In genomic region chrX:15674514-15674898, GRCh38 we compare ENCODE assay signal across 8 cellular contexts. TPM values are rescaled to one million over a fixed set of nuclear protein-coding genes. Genes with fewer than 3 reads are reported as not detected.
DNase-seq lines count a peak whose midpoint lies in the region; ATAC-seq, FAIRE-seq and TF ChIP-seq lines count a peak whose summit lies in the region.

No MANE protein-coding gene starts in this region.

- H3K4me3 Mint-ChIP-seq in activated T-cell treated with anti-CD3 and anti-CD28 coated beads, Interleukin-2, amount 50 U/mL, for 4 hours, result no peak overlapping the region

- H3K4me1 Mint-ChIP-seq in activated T-cell treated with anti-CD3 and anti-CD28 coated beads, Interleukin-2, amount 50 U/mL, for 4 hours (ENCODE audit: low read depth), result peaks cover 11% of the 10 kb centered on the region

- H3K27ac ChIP-seq in AG04450 (ENCODE audit: low read depth, low read length) (peak overlapping the region; percentile 97), ovary (peak overlapping the region; percentile 94 to 100), upper lobe of right lung (peak overlapping the region; percentile 97)

- no peaks in the 10 kb centered on the region for H3K27me3 Mint-ChIP-seq in activated T-cell treated with anti-CD3 and anti-CD28 coated beads, Interleukin-2, amount 50 U/mL, for 4 hours (ENCODE audit: low read depth)

- H3K36me3 ChIP-seq in ovary (no peaks in the 10 kb centered on the region), upper lobe of right lung (no peaks in the 10 kb centered on the region)

- intact Hi-C loops in ovary (cut with DNase I), result no loop called here
- intact Hi-C loops in upper lobe of right lung (cut with DNase I), result no loop called here

- CTCF ChIA-PET in AG04450 (lab: Charles Lee), result interaction anchor here (1.2 kb wide), 1 partner anchor 13 kb away, joined by 3 read pairs; no protein-coding TSS in a partner anchor

- no peak for FAIRE-seq in GM12891 (lab: Jason Lieb, UNC)

- H3K9me3 Mint-ChIP-seq in activated T-cell treated with anti-CD3 and anti-CD28 coated beads, Interleukin-2, amount 50 U/mL, for 4 hours, result no peaks in the 10 kb centered on the region

- TF ChIP-seq EP300 in ovary (IDR thresholded peaks at IDR 0.05), result peak; percentile 64

- POLR2A ChIA-PET in AG04450 (lab: Yijun Ruan, JAX), result interaction anchor here (0.9 kb wide), 1 partner anchor 51 kb away, joined by 3 read pairs; no protein-coding TSS in a partner anchor

- H3K27me3 ChIP-seq in AG04450 (ENCODE audit: control insufficient read depth, insufficient read depth, low read length) (no peaks in the 10 kb centered on the region), ovary (no peaks in the 10 kb centered on the region), upper lobe of right lung (no peaks in the 10 kb centered on the region)

- TF ChIP-seq POLR2A in GM12891 (IDR thresholded peaks at IDR 0.05; ENCODE audit: low read depth, low read length) (no peak), ovary (IDR thresholded peaks at IDR 0.05) (no peak)

- peak; percentile 82 for ATAC-seq in HG02840 (IDR thresholded peaks at IDR 0.05; ENCODE audit: low FRiP score, unreplicated experiment)
- ATAC-seq in activated T-cell treated with anti-CD3 and anti-CD28 coated beads, Interleukin-2, amount 50 U/mL, for 4 hours, result peak in 1 of 2 donors; percentile 64
- ATAC-seq in upper lobe of right lung, result peak; percentile 89

- H3K4me3 ChIP-seq in AG04450 (ENCODE audit: low read depth, low read length) (peak overlapping the region; percentile 96), ovary (peak overlapping the region; percentile 67), upper lobe of right lung (peak overlapping the region; percentile 64)

- no peak for TF ChIP-seq CTCF in AG04450 (IDR thresholded peaks at IDR 0.05; ENCODE audit: low read depth, low read length)
- no peak for TF ChIP-seq CTCF in ovary (IDR thresholded peaks at IDR 0.05)
- TF ChIP-seq CTCF in upper lobe of right lung (IDR thresholded peaks at IDR 0.05), result no peak

- DNase-seq in AG04450 (ENCODE audit: low read depth, low spot score) (peak; percentile 68), GM12891 (ENCODE audit: insufficient read length, low spot score) (peak; percentile 36), NCI-H187 treated with DMSO at 0.1 percent for 48 hours (lab: John Stamatoyannopoulos, UW) (peak; percentile 65), germinal center (ENCODE audit: low spot score) (peak; percentile 81), ovary (peak; percentile 95 to 98 (median 98)), upper lobe of right lung (peak; percentile 94)
- DNase-seq in activated T-cell treated with anti-CD3 and anti-CD28 coated beads, Interleukin-2, amount 50 U/mL, for 4 hours, result peak; percentile 78

- H3K36me3 Mint-ChIP-seq in activated T-cell treated with anti-CD3 and anti-CD28 coated beads, Interleukin-2, amount 50 U/mL, for 4 hours (ENCODE audit: insufficient read depth), result no peaks in the 10 kb centered on the region

- 0 to 1% (median 1%) methylated on average over 16 to 17 of the region's 17 CpGs for WGBS in ovary, 3 donors

- H3K4me1 ChIP-seq in ovary (ENCODE audit: insufficient read depth) (peaks cover 6% of the 10 kb centered on the region), upper lobe of right lung (no peaks in the 10 kb centered on the region)

- no peaks in the 10 kb centered on the region for H3K9me3 ChIP-seq in AG04450 (ENCODE audit: control insufficient read depth, insufficient read depth, low read length)
- H3K9me3 ChIP-seq in ovary, result no peaks in the 10 kb centered on the region
- H3K9me3 ChIP-seq in upper lobe of right lung, result no peaks in the 10 kb centered on the region

TF ChIP-seq in GM12891, 5 proteins besides CTCF, POLR2A, EP300 and RAD21:
- TF ChIP-seq PAX5 (IDR thresholded peaks at IDR 0.05; ENCODE audit: insufficient read depth, low read length, severe bottlenecking), result no peak
- no peak for TF ChIP-seq TAF1 (IDR thresholded peaks at IDR 0.05; ENCODE audit: low read depth, low read length)
- TF ChIP-seq POU2F2 (IDR thresholded peaks at IDR 0.05; ENCODE audit: low read depth, low read length), result no peak
- no peak for TF ChIP-seq POLR2AphosphoS5 (IDR thresholded peaks at IDR 0.05; ENCODE audit: low read depth, low read length)
- TF ChIP-seq SPI1 (IDR thresholded peaks at IDR 0.05; ENCODE audit: low read depth, low read length), result no peak

RNA-seq across cellular contexts. Expression of gene CLTRN, which starts 9.9 kb away (rescaled TPM):
- polyA plus RNA-seq in AG04450 (2011; rRNA removed), result 0.26 and 0.29 TPM in 2 replicates
- polyA minus RNA-seq in AG04450 (2011; rRNA and poly(A)+ RNA removed), result 0.13 TPM in 1 of 2 replicates, not detected in the other
- 0.06 TPM for polyA plus RNA-seq in GM12891 (2012; ENCODE audit: low read depth, missing spikeins)
- total RNA-seq in activated T-cell treated with anti-CD3 and anti-CD28 coated beads, Interleukin-2, amount 50 U/mL, for 4 hours, result under 1 TPM in 1 of 3 donors, not detected in 2; 0.16 TPM
- total RNA-seq in ovary, result 1 to 10 TPM in 5 of 7 donors, under 1 TPM in 2; 0.23 to 1.9 (median 1.2) TPM
- 1 to 10 TPM; 1.7 to 2.9 TPM for polyA plus RNA-seq in ovary
- total RNA-seq in upper lobe of right lung, result 0.90 TPM

Comparison
In these comparisons a context has a peak if more than half of its experiments do, and no peak if none do; other contexts are left out.
1. DNase-seq: peak in every context shown above with its lines; median percentile 98 in ovary; 94 in upper lobe of right lung; 81 in germinal center; 78 in activated T-cell treated with anti-CD3 and anti-CD28 coated beads, Interleukin-2, amount 50 U/mL, for 4 hours; 68 in AG04450; 65 in NCI-H187 treated with DMSO at 0.1 percent for 48 hours; 36 in GM12891.